In the genomic region with DNA sequence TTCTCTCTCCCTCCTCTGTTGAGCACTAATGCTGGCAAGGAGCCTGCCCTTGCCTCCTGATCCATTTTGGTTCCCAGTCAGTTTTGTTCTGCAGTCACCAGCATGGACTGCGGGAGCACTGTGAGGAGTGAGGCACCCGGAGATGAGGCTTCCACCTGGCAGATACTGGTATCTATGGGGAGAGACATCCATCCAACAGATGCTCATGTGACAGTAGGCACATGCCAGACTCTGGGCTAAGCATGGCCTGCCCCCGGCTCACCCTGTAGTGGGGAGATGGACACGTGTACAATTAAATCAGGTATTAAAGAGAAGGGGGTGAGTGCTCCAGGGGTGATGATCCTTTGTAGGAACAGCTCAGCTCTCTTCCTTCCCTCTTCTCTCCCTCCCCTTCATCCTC, we compare ENCODE assay signal across 17 cellular contexts.
"Had no signal": no experiment of that assay in that cellular context is flagged by ENCODE, and none has a peak within 500 bp of the region (broad histone marks: within the 10 kb centered on the region; RNA-seq: fewer than 3 reads in every experiment).

No MANE protein-coding gene starts in this region.

- H3K79me2 ChIP-seq: parathyroid adenoma had no signal

- H3K4me3 ChIP-seq: ascending aorta, cardiac muscle cell, colonic mucosa, neural progenitor cell, skin epidermis, tibial artery had no signal

- H3K27ac ChIP-seq: ascending aorta, cardiac muscle cell, colonic mucosa, neural progenitor cell, parathyroid adenoma, tibial artery, VCaP had no signal

- H3K4me2 ChIP-seq: neural progenitor cell had no signal

- H3K9me3 ChIP-seq: ascending aorta, colonic mucosa, tibial artery had no signal

- DNase-seq: activated CD4-positive, alpha-beta memory T cell treated with anti-CD3 and anti-CD28 coated beads, Interleukin-2, amount 10 ng/mL, durations not matched to agents 7 days and 5 days; activated CD4-positive, alpha-beta T cell treated with anti-CD3 and anti-CD28 coated beads for 36 hours; activated CD8-positive, alpha-beta memory T cell treated with anti-CD3 and anti-CD28 coated beads, Interleukin-2, amount 50 U/mL, for 4 hours; activated naive CD8-positive, alpha-beta T cell treated with anti-CD3 and anti-CD28 coated beads, Interleukin-2, amount 10 ng/mL, durations not matched to agents 7 days and 5 days; colonic mucosa; foreskin melanocyte; T-cell; T1000 had no signal

- H3K4me1 ChIP-seq: colonic mucosa, parathyroid adenoma had no signal

- FAIRE-seq: keratinocyte had no signal

- H2AFZ ChIP-seq: neural progenitor cell, parathyroid adenoma had no signal

- H3K27me3 ChIP-seq: ascending aorta, cardiac muscle cell, colonic mucosa, neural progenitor cell had no signal

- H3K36me3 ChIP-seq: ascending aorta, cardiac muscle cell, colonic mucosa, neural progenitor cell, tibial artery had no signal

- H3K9ac ChIP-seq: neural progenitor cell, parathyroid adenoma had no signal

- ATAC-seq: activated CD4-positive, alpha-beta T cell treated with anti-CD3 and anti-CD28 coated beads for 36 hours; stimulated activated memory B cell treated with anti-CD40 and anti-IgM and Interleukin-4, amounts not matched to agents 10 μg/mL and 1 μg/mL and 100 μg/mL, for 72 hours; T-cell had no signal
